8 cellular contexts compared by ENCODE assay signal in the genomic region with DNA sequence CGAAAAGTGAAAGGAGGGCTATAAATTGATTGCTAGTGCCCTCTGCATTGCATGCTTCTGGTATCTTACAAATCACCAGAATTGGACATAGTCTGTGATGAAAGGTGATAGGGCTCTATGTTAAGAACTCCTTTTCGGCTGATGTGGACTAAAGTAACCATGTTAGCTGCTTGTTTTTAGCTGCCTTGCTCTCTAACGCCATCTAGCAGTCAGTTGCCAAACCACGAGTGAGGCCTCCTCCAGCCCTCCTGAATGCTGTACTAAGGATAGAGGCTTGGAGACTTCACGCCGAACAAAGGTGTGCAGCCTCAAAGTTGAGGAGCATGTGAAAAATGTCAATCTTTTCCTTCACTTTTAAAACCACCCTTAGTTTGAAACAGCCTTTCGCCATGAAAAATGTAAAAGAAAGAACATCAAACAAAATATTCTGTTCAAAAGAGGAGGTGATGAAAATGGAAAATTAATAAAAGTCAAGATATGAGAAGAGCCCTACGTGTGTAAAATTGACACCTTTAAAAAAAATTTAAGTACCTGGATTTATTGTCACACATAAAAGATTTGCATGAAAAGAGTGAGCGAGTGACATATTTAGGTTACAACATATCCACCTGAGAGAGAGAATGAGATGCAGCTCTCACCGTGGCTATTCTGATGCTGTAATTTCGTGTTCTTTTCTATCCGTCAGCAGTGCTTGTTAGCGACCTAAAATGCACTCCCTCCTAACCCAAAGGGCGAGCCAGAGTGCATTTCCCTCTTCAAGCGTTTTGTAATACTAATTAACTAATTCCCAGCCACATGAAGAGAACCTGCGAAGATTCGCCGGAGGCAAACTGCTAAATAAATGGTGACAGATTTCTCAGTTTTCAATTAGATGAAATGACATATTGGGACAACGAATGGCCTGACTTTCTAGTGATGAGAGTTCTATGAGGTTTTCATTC. TPM values are rescaled to one million over a fixed set of nuclear protein-coding genes. Genes with fewer than 3 reads are reported as not detected.
DNase-seq lines count a peak whose midpoint lies in the region; ATAC-seq and TF ChIP-seq lines count a peak whose summit lies in the region.

No MANE protein-coding gene starts in this region.

- peak; percentile 82 for TF ChIP-seq CTCF in GM10266 (IDR thresholded peaks at IDR 0.05; ENCODE audit: control insufficient read depth, insufficient read depth, low read depth, missing control alignments)
- TF ChIP-seq CTCF in PC-9 (conservative IDR thresholded peaks at IDR 0.05), result peak; percentile 83

- no peaks in the 10 kb centered on the region for H3K4me1 ChIP-seq in PC-9 (replicated peaks; ENCODE audit: insufficient read depth)

- no peaks in the 10 kb centered on the region for H3K27me3 ChIP-seq in PC-9 (ENCODE audit: insufficient read depth, low read depth)

- no peak overlapping the region for H3K4me2 ChIP-seq in PC-9

- TF ChIP-seq EP300 in Ishikawa (IDR thresholded peaks at IDR 0.05; ENCODE audit: borderline replicate concordance), result no peak

- no peaks in the 10 kb centered on the region for H3K36me3 ChIP-seq in PC-9 (ENCODE audit: low read depth)

- CTCF ChIA-PET in PC-9 (lab: Charles Lee), result interaction anchor here (1.0 to 1.1 kb wide), 2 partner anchors 9 to 174 kb away, joined by 3 to 7 read pairs; no protein-coding TSS in a partner anchor

- peak; percentile 64 for TF ChIP-seq RAD21 in Ishikawa (IDR thresholded peaks at IDR 0.05; ENCODE audit: low read depth)

- H2AFZ ChIP-seq in PC-9, result no peak overlapping the region

- no peaks in the 10 kb centered on the region for H3K9me2 ChIP-seq in PC-9 (ENCODE audit: insufficient read depth)

- H4K20me1 ChIP-seq in PC-9 (ENCODE audit: insufficient read depth), result peaks cover 3% of the 10 kb centered on the region; the same call in 1 of the 2 replicates

- no peaks in the 10 kb centered on the region for H3K79me2 ChIP-seq in PC-9 (ENCODE audit: low read depth)

- peak; percentile 82 for ATAC-seq in GM21737 (IDR thresholded peaks at IDR 0.05; ENCODE audit: unreplicated experiment)
- ATAC-seq in HG02763 (IDR thresholded peaks at IDR 0.05; ENCODE audit: unreplicated experiment), result no peak

- H3K4me3 ChIP-seq in PC-9, result no peak overlapping the region

- H3K9me3 ChIP-seq in PC-9 (ENCODE audit: insufficient read depth, low read depth), result no peaks in the 10 kb centered on the region

- H3K27ac ChIP-seq in PC-9, result no peak overlapping the region

- no TSS peak for BruUV-seq in PC-9 (replicated peaks; lab: Mats Ljungman, UMichigan)

- H3F3A ChIP-seq in PC-9 (ENCODE audit: insufficient read depth, low read depth), result no peaks in the 10 kb centered on the region

- intact Hi-C loops in PC-9 (cut with micrococcal nuclease; ENCODE audit: unreplicated experiment), result loop anchor here (5.0 to 10.0 kb wide), 2 partner anchors 188 to 230 kb away; partner anchors contain the start of genes CRYZ and TYW3

- POLR2A ChIA-PET in PC-9 (lab: Charles Lee; ENCODE audit: unreplicated experiment), result no interaction called here

- DNase-seq in GM10266 (ENCODE audit: extremely low spot score), result peak; percentile 29
- DNase-seq in PC-9, result peak in 1 of 2 experiments; percentile 30
- peak; percentile 36 for DNase-seq in amniotic epithelial cell (ENCODE audit: low read depth)
- peak; percentile 19 for DNase-seq in hepatic stellate cell (ENCODE audit: low spot score)
- DNase-seq in stimulated activated CD4-positive, alpha-beta T cell treated with anti-CD3 and anti-CD28 coated beads, Interleukin-12 subunit alpha, Interleukin-12 subunit beta, amount 100 ng/mL, for 4 hours, result peak; percentile 20

TF ChIP-seq in Ishikawa, 13 proteins besides CTCF, POLR2A, EP300 and RAD21:
- TF ChIP-seq FOXM1 (IDR thresholded peaks at IDR 0.05; ENCODE audit: borderline replicate concordance, low read depth) (no peak), REST (IDR thresholded peaks at IDR 0.05; ENCODE audit: low read depth) (peak; percentile 33; the same call in 1 of the 2 replicates), TEAD4 (IDR thresholded peaks at IDR 0.05) (no peak), ZBTB7A (IDR thresholded peaks at IDR 0.05; ENCODE audit: low read depth) (no peak)
- TF ChIP-seq, protein P1, sequence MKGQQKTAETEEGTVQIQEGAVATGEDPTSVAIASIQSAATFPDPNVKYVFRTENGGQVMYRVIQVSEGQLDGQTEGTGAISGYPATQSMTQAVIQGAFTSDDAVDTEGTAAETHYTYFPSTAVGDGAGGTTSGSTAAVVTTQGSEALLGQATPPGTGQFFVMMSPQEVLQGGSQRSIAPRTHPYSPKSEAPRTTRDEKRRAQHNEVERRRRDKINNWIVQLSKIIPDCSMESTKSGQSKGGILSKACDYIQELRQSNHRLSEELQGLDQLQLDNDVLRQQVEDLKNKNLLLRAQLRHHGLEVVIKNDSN (IDR thresholded peaks at IDR 0.05), result no peak

RNA-seq across cellular contexts. Expression of gene LRRC53, which starts 8.0 kb away (rescaled TPM):
- not detected in 2 replicates for total RNA-seq in PC-9 (2021)
